ENCODE assay signal across 11 cellular contexts in the genomic region with DNA sequence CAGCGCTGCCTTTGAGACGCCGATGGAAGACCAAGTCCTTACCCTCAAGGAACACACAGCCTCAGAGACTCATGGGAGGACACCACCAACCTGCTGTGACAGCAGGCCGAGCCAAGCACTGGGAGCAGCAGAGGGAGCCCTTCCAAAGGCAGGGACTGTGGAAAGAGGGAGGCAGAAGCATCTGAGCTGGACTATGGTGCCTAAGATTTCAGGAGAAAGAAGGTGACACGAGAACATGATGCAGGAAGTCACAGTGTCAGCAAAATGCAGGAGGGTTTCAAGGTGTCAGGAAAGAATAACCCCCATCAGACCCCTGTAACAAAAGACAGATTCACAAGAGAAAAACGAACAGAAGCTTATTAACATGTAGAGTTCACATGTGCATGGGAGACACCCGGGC. TPM values are rescaled to one million over a fixed set of nuclear protein-coding genes. Genes with fewer than 3 reads are reported as not detected.
A peak's percentile ranks its signal among the peaks of the same experiment; 100 is the strongest.
DNase-seq lines count a peak whose midpoint lies in the region; ATAC-seq and TF ChIP-seq lines count a peak whose summit lies in the region.
"Had no signal": no experiment of that assay in that cellular context is flagged by ENCODE, and none has a peak within 500 bp of the region (broad histone marks: within the 10 kb centered on the region; RNA-seq: fewer than 3 reads in every experiment).

No MANE protein-coding gene starts in this region.

- no peaks in the 10 kb centered on the region for H3K27me3 ChIP-seq in endodermal cell (ENCODE audit: control insufficient read depth, insufficient read depth, low read length, poor library complexity, severe bottlenecking)
- H3K27me3 ChIP-seq: ovary had no signal

- no peak overlapping the region for H3K4me3 ChIP-seq in endodermal cell (ENCODE audit: low read length)
- H3K4me3 ChIP-seq: ovary had no signal

- WGBS in endodermal cell (ENCODE audit: insufficient coverage in 1 of 2, insufficient read length in 1 of 2), 2 experiments, result 61 to 81% methylated on average over 3 to 7 of the region's 7 CpGs

- DNase-seq in NCI-H1417 (lab: John Stamatoyannopoulos, UW) (peak in 2 of 3 experiments; percentile 19 to 26), NCI-H1417 treated with DMSO at 0.1 percent for 48 hours (lab: John Stamatoyannopoulos, UW) (no peak), NCI-H82 treated with DMSO at 0.1 percent for 48 hours (lab: John Stamatoyannopoulos, UW; ENCODE audit: unreplicated experiment) (peak; percentile 7), endodermal cell (peak; percentile 86), pons (ENCODE audit: low spot score) (peak; percentile 12), NCI-H2196 treated with DMSO at 0.1 percent for 48 hours (lab: John Stamatoyannopoulos, UW; ENCODE audit: unreplicated experiment) (no peak)
- DNase-seq in stimulated activated naive B cell treated with anti-CD40 and anti-IgM and Interleukin-4, amounts not matched to agents 10 μg/mL and 1 μg/mL and 100 μg/mL, for 72 hours, result no peak
- DNase-seq: activated CD8-positive, alpha-beta T cell treated with anti-CD3 and anti-CD28 coated beads for 36 hours; ovary had no signal

- ATAC-seq in HG03469 (IDR thresholded peaks at IDR 0.05; ENCODE audit: unreplicated experiment), result no peak
- ATAC-seq in stimulated activated naive B cell treated with anti-CD40 and anti-IgM and Interleukin-4, amounts not matched to agents 10 μg/mL and 1 μg/mL and 100 μg/mL, for 72 hours (replicated peaks), result no peak
- ATAC-seq: activated CD8-positive, alpha-beta T cell treated with anti-CD3 and anti-CD28 coated beads for 36 hours had no signal

- no peaks in the 10 kb centered on the region for H3K9me3 Mint-ChIP-seq in endodermal cell
- H3K9me3 Mint-ChIP-seq in stimulated activated naive B cell treated with anti-CD40 and anti-IgM and Interleukin-4, amounts not matched to agents 10 μg/mL and 1 μg/mL and 100 μg/mL, for 72 hours, result no peaks in the 10 kb centered on the region
- H3K9me3 Mint-ChIP-seq: activated CD8-positive, alpha-beta T cell treated with anti-CD3 and anti-CD28 coated beads for 36 hours had no signal

- H3K27ac ChIP-seq in endodermal cell (ENCODE audit: low read depth, low read length), result no peak overlapping the region
- H3K27ac ChIP-seq: KMS-11, ovary had no signal

- H3K4me1 ChIP-seq in endodermal cell (ENCODE audit: control insufficient read depth, insufficient read depth, low read length), result no peaks in the 10 kb centered on the region

- H3K9me3 ChIP-seq in endodermal cell (ENCODE audit: control insufficient read depth, low read length), result no peaks in the 10 kb centered on the region
- H3K9me3 ChIP-seq: ovary had no signal

- no peak overlapping the region for H3K27ac Mint-ChIP-seq in endodermal cell
- H3K27ac Mint-ChIP-seq in stimulated activated naive B cell treated with anti-CD40 and anti-IgM and Interleukin-4, amounts not matched to agents 10 μg/mL and 1 μg/mL and 100 μg/mL, for 72 hours, result no peak overlapping the region
- H3K27ac Mint-ChIP-seq: activated CD8-positive, alpha-beta T cell treated with anti-CD3 and anti-CD28 coated beads for 36 hours had no signal

- no peaks in the 10 kb centered on the region for H3K36me3 Mint-ChIP-seq in endodermal cell (ENCODE audit: low read depth)
- no peaks in the 10 kb centered on the region for H3K36me3 Mint-ChIP-seq in stimulated activated naive B cell treated with anti-CD40 and anti-IgM and Interleukin-4, amounts not matched to agents 10 μg/mL and 1 μg/mL and 100 μg/mL, for 72 hours

- H3K4me3 Mint-ChIP-seq in endodermal cell, result no peak overlapping the region
- no peak overlapping the region for H3K4me3 Mint-ChIP-seq in stimulated activated naive B cell treated with anti-CD40 and anti-IgM and Interleukin-4, amounts not matched to agents 10 μg/mL and 1 μg/mL and 100 μg/mL, for 72 hours
- H3K4me3 Mint-ChIP-seq: activated CD8-positive, alpha-beta T cell treated with anti-CD3 and anti-CD28 coated beads for 36 hours had no signal

- H3K27me3 Mint-ChIP-seq in endodermal cell (ENCODE audit: insufficient read depth), result no peaks in the 10 kb centered on the region
- peaks cover 8 to 18% of the 10 kb centered on the region in 2 donors for H3K27me3 Mint-ChIP-seq in stimulated activated naive B cell treated with anti-CD40 and anti-IgM and Interleukin-4, amounts not matched to agents 10 μg/mL and 1 μg/mL and 100 μg/mL, for 72 hours
- H3K27me3 Mint-ChIP-seq: activated CD8-positive, alpha-beta T cell treated with anti-CD3 and anti-CD28 coated beads for 36 hours had no signal

- H3K9ac ChIP-seq in endodermal cell (ENCODE audit: extremely low read depth, low read length, poor library complexity, severe bottlenecking), result no peak overlapping the region
- H3K9ac ChIP-seq: KMS-11 had no signal

- no peaks in the 10 kb centered on the region for H3K36me3 ChIP-seq in endodermal cell (ENCODE audit: control insufficient read depth, insufficient read depth, low read length)
- H3K36me3 ChIP-seq: ovary had no signal

- TF ChIP-seq CTCF in endodermal cell (conservative IDR thresholded peaks at IDR 0.05), result peak; percentile 73

- peaks cover 5% of the 10 kb centered on the region for H3K4me1 Mint-ChIP-seq in endodermal cell
- H3K4me1 Mint-ChIP-seq in stimulated activated naive B cell treated with anti-CD40 and anti-IgM and Interleukin-4, amounts not matched to agents 10 μg/mL and 1 μg/mL and 100 μg/mL, for 72 hours, result no peaks in the 10 kb centered on the region

RNA-seq across cellular contexts. Expression of a gene that starts 24.2 kb away (rescaled TPM):
- 100 to 1,000 TPM; 113 to 117 TPM for total RNA-seq in endodermal cell
- 150 TPM for polyA plus RNA-seq in endodermal cell (2013, experiment 1 of 2)
- 134 TPM for polyA plus RNA-seq in endodermal cell (2013, experiment 2 of 2)

Comparison
In these comparisons a context has a peak if more than half of its experiments do, and no peak if none do; other contexts are left out.
1. DNase-seq: peak in NCI-H1417 (2 of 3), NCI-H82 treated with DMSO at 0.1 percent for 48 hours (single experiment), endodermal cell (single experiment) and pons (single experiment); none in NCI-H1417 treated with DMSO at 0.1 percent for 48 hours (single experiment), stimulated activated naive B cell treated with anti-CD40 and anti-IgM and Interleukin-4, amounts not matched to agents 10 μg/mL and 1 μg/mL and 100 μg/mL, for 72 hours (single experiment) and NCI-H2196 treated with DMSO at 0.1 percent for 48 hours (single experiment).